Comparison of ENCODE assay signal across 17 cellular contexts in the genomic region with DNA sequence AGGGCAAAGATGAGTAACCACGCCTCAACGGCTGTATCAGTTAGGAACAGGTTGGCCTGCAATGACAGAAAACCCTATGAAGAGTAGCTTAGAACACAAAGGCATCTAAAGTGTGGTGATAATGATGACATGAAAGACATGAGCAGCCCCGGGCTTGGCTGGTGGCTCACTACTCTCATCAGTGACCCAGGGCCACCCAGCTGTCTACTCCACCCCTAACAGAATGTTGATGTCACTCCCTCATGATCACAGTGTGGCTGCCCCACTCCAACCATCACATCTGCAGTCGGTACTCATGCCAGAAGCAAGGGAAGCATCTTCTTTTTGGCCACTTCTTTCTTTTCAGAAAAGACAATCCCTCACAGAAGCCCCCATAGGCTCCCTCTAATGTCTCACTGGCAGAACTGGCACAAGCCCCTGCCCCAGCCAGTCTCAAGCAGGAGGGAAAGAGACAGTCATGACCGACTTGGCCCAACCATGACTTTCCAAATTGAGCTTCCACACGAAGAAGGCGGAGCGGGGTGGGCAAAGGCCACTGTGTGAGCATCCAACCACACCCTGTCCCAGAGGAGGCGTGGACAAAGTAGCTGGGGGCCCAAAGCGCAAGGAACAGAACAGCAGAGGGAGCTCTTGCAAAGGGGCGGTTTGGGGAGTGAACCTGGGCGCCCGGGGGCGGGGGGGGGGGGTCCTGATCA.
DNase-seq lines count a peak whose midpoint lies in the region; ATAC-seq, FAIRE-seq and TF ChIP-seq lines count a peak whose summit lies in the region.
"Had no signal": no experiment of that assay in that cellular context is flagged by ENCODE, and none has a peak within 500 bp of the region (broad histone marks: within the 10 kb centered on the region; RNA-seq: fewer than 3 reads in every experiment).

No MANE protein-coding gene starts in this region.

- FAIRE-seq in HepG2 (lab: Jason Lieb, UNC): no peak

- ATAC-seq in HCT116 (peak; percentile 86), HepG2 (0 out of 3 replicates have a peak, but pooled peaks have one; percentile 5), GM18909 (IDR thresholded peaks at IDR 0.05; ENCODE audit: poor library complexity, unreplicated experiment) (no peak)
- ATAC-seq: activated CD8-positive, alpha-beta T cell treated with anti-CD3 and anti-CD28 coated beads for 36 hours; effector memory CD8-positive, alpha-beta T cell; mucosa of descending colon; T-cell had no signal

- no peak overlapping the region for H2AFZ ChIP-seq in HCT116 (ENCODE audit: low read depth, low read length, poor library complexity, severe bottlenecking)
- H2AFZ ChIP-seq in HepG2 (ENCODE audit: low read length): no peak overlapping the region

- no peaks in the 10 kb centered on the region for H3K36me3 ChIP-seq in BLaER1
- no peaks in the 10 kb centered on the region for H3K36me3 ChIP-seq in HCT116 (ENCODE audit: control insufficient read depth in 1 of 2, insufficient read depth in 2 of 2, low read length in 2 of 2)
- peaks cover 0 to 2% of the 10 kb centered on the region in 2 experiments; a peak in 2 of 5 replicates for H3K36me3 ChIP-seq in HepG2 (replicated peaks in 1 of 2; ENCODE audit: control insufficient read depth in 1 of 2, insufficient read depth in 2 of 2, low read length in 2 of 2)
- H3K36me3 ChIP-seq: left ventricle myocardium inferior had no signal

- peak overlapping the region; percentile 76 for H3K4me2 ChIP-seq in BLaER1
- H3K4me2 ChIP-seq in HCT116 (ENCODE audit: low read length): no peak overlapping the region
- no peak overlapping the region for H3K4me2 ChIP-seq in HepG2 (ENCODE audit: low read depth, low read length)

- TF ChIP-seq POLR2A in HCT116 (IDR thresholded peaks at IDR 0.05; ENCODE audit: borderline replicate concordance, extremely low read depth, insufficient read depth, insufficient read length) (no peak), HepG2 (IDR thresholded peaks at IDR 0.05; ENCODE audit: insufficient read depth in 1 of 2, low read depth in 2 of 2, low read length in 2 of 2) (no peak)

- H3K4me3 ChIP-seq in BLaER1: no peak overlapping the region
- H3K4me3 ChIP-seq in HCT116 (replicated peaks in 1 of 2; ENCODE audit: low read depth in 1 of 2, low read length in 2 of 2): no peak overlapping the region
- no peak overlapping the region for H3K4me3 ChIP-seq in HepG2 (replicated peaks in 1 of 3; ENCODE audit: insufficient read depth in 1 of 3, low read depth in 2 of 3, low read length in 3 of 3)
- H3K4me3 ChIP-seq: left ventricle myocardium inferior, mucosa of descending colon had no signal

- H3K4me1 ChIP-seq in BLaER1 (peaks cover 50% of the 10 kb centered on the region), HCT116 (ENCODE audit: control insufficient read depth in 1 of 2, insufficient read depth in 2 of 2, low read length in 2 of 2) (no peaks in the 10 kb centered on the region; a peak in 1 of 4 replicates), HepG2 (ENCODE audit: insufficient read depth, low read length) (peaks cover 31% of the 10 kb centered on the region)

- CTCF ChIA-PET in HCT116 (lab: Charles Lee): interaction anchor here (0.6 to 1.5 kb wide), 4 partner anchors 13 to 307 kb away, joined by 3 to 14 read pairs (median 3); no protein-coding TSS in a partner anchor
- CTCF ChIA-PET in HepG2 (lab: Yijun Ruan, JAX; ENCODE audit: low intra/inter-chr PET ratio, low total read pairs): no interaction called here

- intact Hi-C loops in HCT116 (cut with micrococcal nuclease) (no loop called here), HepG2 (cut with micrococcal nuclease; ENCODE audit: unreplicated experiment) (no loop called here)

- DNase-seq in HCT116 (ENCODE audit: low read depth, low spot score): peak; percentile 12
- peak; percentile 23 for DNase-seq in SW480 (ENCODE audit: low spot score)
- DNase-seq in HepG2 (ENCODE audit: low spot score): peak; percentile 10
- no peak for DNase-seq in NCI-H2227 treated with DMSO at 0.1 percent for 48 hours (lab: John Stamatoyannopoulos, UW)
- DNase-seq in ureter (ENCODE audit: low spot score): no peak
- DNase-seq in germinal center (ENCODE audit: low spot score): no peak
- DNase-seq: activated CD8-positive, alpha-beta T cell treated with anti-CD3 and anti-CD28 coated beads for 36 hours; activated T-cell treated with anti-CD3 and anti-CD28 coated beads, Interleukin-2, amount 50 U/mL, for 24 hours; CD4-positive, CD25-positive, alpha-beta regulatory T cell; DMS153; effector memory CD8-positive, alpha-beta T cell; left ventricle myocardium inferior; mucosa of descending colon; NCI-H1694; T-cell had no signal

- 79% methylated on average over 14 of the region's 14 CpGs for WGBS in HepG2 (ENCODE audit: low lambda C conversion rate)

- no peaks in the 10 kb centered on the region for H3K9me2 ChIP-seq in HCT116 (ENCODE audit: insufficient read depth)

- H3K79me2 ChIP-seq in HCT116 (ENCODE audit: insufficient read depth, low read length) (no peaks in the 10 kb centered on the region), HepG2 (ENCODE audit: insufficient read depth, low read length) (no peaks in the 10 kb centered on the region)

- RAD21 ChIA-PET in HCT116 (lab: Charles Lee; ENCODE audit: low non-redundant PET in 1 of 2, low total read pairs in 2 of 2, uncharacterized antibody in 2 of 2, unreplicated experiment in 2 of 2): interaction anchor here in 1 of 2 experiments (0.6 kb wide), 1 partner anchor 308 kb away, joined by 9 read pairs; no protein-coding TSS in a partner anchor

- no TSS peak for BruUV-seq in HCT116 (replicated peaks; lab: Mats Ljungman, UMichigan)
- BruUV-seq in HepG2 (replicated peaks; lab: Mats Ljungman, UMichigan): no TSS peak

- no peak for TF ChIP-seq EP300 in HepG2 (IDR thresholded peaks at IDR 0.05; ENCODE audit: low read depth in 2 of 2, low read length in 2 of 2)
- TF ChIP-seq EP300 in HepG2 (CRISPR knock-in tag; IDR thresholded peaks at IDR 0.05; ENCODE audit: borderline replicate concordance): no peak

- H3K9ac ChIP-seq in BLaER1 (no peak overlapping the region), HCT116 (ENCODE audit: low read length) (no peak overlapping the region), HepG2 (ENCODE audit: insufficient read depth, low read depth, low read length) (no peak overlapping the region)

- H4K20me1 ChIP-seq in BLaER1: peaks cover 5% of the 10 kb centered on the region; the same call in 1 of the 2 replicates
- no peaks in the 10 kb centered on the region for H4K20me1 ChIP-seq in HCT116 (ENCODE audit: insufficient read depth)
- peaks cover 15% of the 10 kb centered on the region; the same call in 1 of the 2 replicates for H4K20me1 ChIP-seq in HepG2 (ENCODE audit: insufficient read depth, low read length)

- no peaks in the 10 kb centered on the region for H3K27me3 ChIP-seq in BLaER1
- peaks cover 3% of the 10 kb centered on the region for H3K27me3 ChIP-seq in HCT116 (ENCODE audit: insufficient read depth, low read length)
- H3K27me3 ChIP-seq in HepG2 (ENCODE audit: control insufficient read depth in 1 of 2, insufficient read depth in 2 of 2, low read length in 2 of 2): no peaks in the 10 kb centered on the region

- peak; percentile 41 to 55 (median 51); a peak in 5 of 6 replicates for TF ChIP-seq CTCF in HCT116 (IDR thresholded peaks at IDR 0.05 in 2 of 3, conservative IDR thresholded peaks at IDR 0.05 in 1 of 3; ENCODE audit: borderline replicate concordance in 1 of 3, insufficient read depth in 1 of 3, low read depth in 2 of 3, low read length in 2 of 3)
- peak; percentile 47 for TF ChIP-seq CTCF in HepG2 (CRISPR knock-in tag; IDR thresholded peaks at IDR 0.05)

- in situ Hi-C loops in HepG2 (cut with HindIII; ENCODE audit: extremely low pct_ligation_motif_present, low pct_unique_long_range_greater_than_20kb): no loop called here

- H3K9me3 ChIP-seq in BLaER1 (peaks cover 6% of the 10 kb centered on the region; the same call in 1 of the 2 replicates), HCT116 (ENCODE audit: control insufficient read depth in 1 of 2, insufficient read depth in 1 of 2, low read depth in 1 of 2, low read length in 2 of 2) (no peaks in the 10 kb centered on the region), HepG2 (ENCODE audit: low read length) (no peaks in the 10 kb centered on the region)
- H3K9me3 ChIP-seq: left ventricle myocardium inferior, mucosa of descending colon had no signal

- H3K27ac ChIP-seq in BLaER1 (no peak overlapping the region), HCT116 (ENCODE audit: low read depth, low read length) (no peak overlapping the region), HepG2 (ENCODE audit: extremely low read length, insufficient read depth, low read length) (no peak overlapping the region)
- H3K27ac ChIP-seq: left ventricle myocardium inferior had no signal

- POLR2A ChIA-PET in HCT116 (lab: Charles Lee) (no interaction called here), HepG2 (lab: Yijun Ruan, JAX) (no interaction called here)

- TF ChIP-seq RAD21 in HCT116 (IDR thresholded peaks at IDR 0.05; ENCODE audit: low read depth) (peak; percentile 56), HepG2 (CRISPR knock-in tag; IDR thresholded peaks at IDR 0.05) (no peak)

TF ChIP-seq in HCT116, 20 proteins besides CTCF, POLR2A, EP300 and RAD21:
- no peak for TF ChIP-seq EGR1 (IDR thresholded peaks at IDR 0.05; ENCODE audit: low read depth)
- TF ChIP-seq JUND (IDR thresholded peaks at IDR 0.05): no peak
- no peak for TF ChIP-seq YY1 (IDR thresholded peaks at IDR 0.05; ENCODE audit: extremely low read depth, insufficient replicate concordance, low read depth, low read length)

TF ChIP-seq in HepG2, 621 proteins besides CTCF, POLR2A, EP300 and RAD21 (continues in another document):
- TF ChIP-seq AKAP8 (CRISPR knock-in tag; IDR thresholded peaks at IDR 0.05): no peak
- TF ChIP-seq, protein P1, sequence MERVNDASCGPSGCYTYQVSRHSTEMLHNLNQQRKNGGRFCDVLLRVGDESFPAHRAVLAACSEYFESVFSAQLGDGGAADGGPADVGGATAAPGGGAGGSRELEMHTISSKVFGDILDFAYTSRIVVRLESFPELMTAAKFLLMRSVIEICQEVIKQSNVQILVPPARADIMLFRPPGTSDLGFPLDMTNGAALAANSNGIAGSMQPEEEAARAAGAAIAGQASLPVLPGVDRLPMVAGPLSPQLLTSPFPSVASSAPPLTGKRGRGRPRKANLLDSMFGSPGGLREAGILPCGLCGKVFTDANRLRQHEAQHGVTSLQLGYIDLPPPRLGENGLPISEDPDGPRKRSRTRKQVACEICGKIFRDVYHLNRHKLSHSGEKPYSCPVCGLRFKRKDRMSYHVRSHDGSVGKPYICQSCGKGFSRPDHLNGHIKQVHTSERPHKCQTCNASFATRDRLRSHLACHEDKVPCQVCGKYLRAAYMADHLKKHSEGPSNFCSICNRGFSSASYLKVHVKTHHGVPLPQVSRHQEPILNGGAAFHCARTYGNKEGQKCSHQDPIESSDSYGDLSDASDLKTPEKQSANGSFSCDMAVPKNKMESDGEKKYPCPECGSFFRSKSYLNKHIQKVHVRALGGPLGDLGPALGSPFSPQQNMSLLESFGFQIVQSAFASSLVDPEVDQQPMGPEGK (CRISPR knock-in tag; IDR thresholded peaks at IDR 0.05): peak; percentile 41

Comparison
In these comparisons a context has a peak if more than half of its experiments do, and no peak if none do; other contexts are left out.
1. DNase-seq: peak in HCT116 (single experiment), SW480 (single experiment) and HepG2 (single experiment); none in NCI-H2227 treated with DMSO at 0.1 percent for 48 hours (single experiment), ureter (single experiment) and germinal center (single experiment).